25 cellular contexts compared by ENCODE assay signal in genomic region chr1:10986525-10986890, GRCh38. TPM values are rescaled to one million over a fixed set of nuclear protein-coding genes. Genes with fewer than 3 reads are reported as not detected.
DNase-seq lines count a peak whose midpoint lies in the region; ATAC-seq, FAIRE-seq and TF ChIP-seq lines count a peak whose summit lies in the region.
"Had no signal": no experiment of that assay in that cellular context is flagged by ENCODE, and none has a peak within 500 bp of the region (broad histone marks: within the 10 kb centered on the region; RNA-seq: fewer than 3 reads in every experiment).

No MANE protein-coding gene starts in this region.

- H3K79me2 ChIP-seq in OCI-LY3 (ENCODE audit: low read length) (no peaks in the 10 kb centered on the region), mesendoderm (ENCODE audit: control insufficient read depth, insufficient read depth, low read length) (no peaks in the 10 kb centered on the region)

- H3K4me3 ChIP-seq in GM12865 (ENCODE audit: low read depth, low read length) (no peak overlapping the region), OCI-LY3 (ENCODE audit: low read length) (no peak overlapping the region), mesendoderm (ENCODE audit: low read length) (no peak overlapping the region)
- H3K4me3 ChIP-seq: A549; BLaER1 treated with 17β-estradiol and CSF1 and Interleukin-3, amounts not matched to agents 10 nM and 100 nM; esophagus squamous epithelium; K562; lower lobe of right lung; psoas muscle had no signal

- no peaks in the 10 kb centered on the region for H3K9me3 ChIP-seq in OCI-LY3 (ENCODE audit: insufficient read depth, low read length)
- H3K9me3 ChIP-seq: A549, esophagus squamous epithelium, lower lobe of right lung, psoas muscle had no signal

- peak; percentile 64 for DNase-seq in GM12865 (ENCODE audit: low read depth)
- no peak for DNase-seq in frontal cortex (ENCODE audit: low spot score in 2 of 2)
- no peak for DNase-seq in activated gamma-delta T cell treated with Interleukin-2 at 50 U/mL for 16 hours
- no peak for DNase-seq in mesendoderm
- DNase-seq: activated CD8-positive, alpha-beta memory T cell treated with anti-CD3 and anti-CD28 coated beads, Interleukin-2, amount 50 U/mL, for 48 hours; activated effector memory CD4-positive, alpha-beta T cell treated with anti-CD3 and anti-CD28 coated beads, Interleukin-2, amount 50 U/mL, for 16 hours; brain microvascular endothelial cell; effector memory CD8-positive, alpha-beta T cell; EL; esophagus squamous epithelium; HFFc6; lower lobe of right lung; NCI-H187 treated with DMSO at 0.1 percent for 48 hours; psoas muscle; T-helper 9 cell had no signal

- H3K27me3 ChIP-seq in OCI-LY3 (ENCODE audit: low read depth, low read length) (peaks cover 9% of the 10 kb centered on the region), mesendoderm (ENCODE audit: insufficient read depth, low read length, poor library complexity) (no peaks in the 10 kb centered on the region)
- H3K27me3 ChIP-seq: BLaER1 treated with 17β-estradiol and CSF1 and Interleukin-3, amounts not matched to agents 10 nM and 100 nM had no signal

- H3K4me2 ChIP-seq in OCI-LY3 (ENCODE audit: low read length) (0 out of 2 replicates have a peak overlapping the region, but pooled peaks have one; percentile 39), mesendoderm (ENCODE audit: low read length) (no peak overlapping the region)
- H3K4me2 ChIP-seq: A549; BLaER1 treated with 17β-estradiol and CSF1 and Interleukin-3, amounts not matched to agents 10 nM and 100 nM had no signal

- no peak overlapping the region for H3K56ac ChIP-seq in mesendoderm (ENCODE audit: low read length)

- H3K4me1 ChIP-seq in OCI-LY3 (ENCODE audit: low read length) = peaks cover 18% of the 10 kb centered on the region
- H3K4me1 ChIP-seq in mesendoderm (ENCODE audit: control insufficient read depth, low read depth, low read length) = no peaks in the 10 kb centered on the region
- H3K4me1 ChIP-seq: A549, esophagus squamous epithelium, lower lobe of right lung, psoas muscle had no signal

- H4K20me1 ChIP-seq in OCI-LY3 (ENCODE audit: insufficient read depth, low read length) = no peaks in the 10 kb centered on the region
- H4K20me1 ChIP-seq: BLaER1 treated with 17β-estradiol and CSF1 and Interleukin-3, amounts not matched to agents 10 nM and 100 nM had no signal

- no peak overlapping the region for H4K8ac ChIP-seq in mesendoderm (ENCODE audit: low read depth, low read length)

- no peak overlapping the region for H4K5ac ChIP-seq in mesendoderm (ENCODE audit: low read length)

- H3K4ac ChIP-seq in mesendoderm (ENCODE audit: low read depth, low read length) = no peak overlapping the region

- no peak overlapping the region for H3K9ac ChIP-seq in OCI-LY3 (ENCODE audit: low read length)
- H3K9ac ChIP-seq in mesendoderm (ENCODE audit: low read length) = no peak overlapping the region
- H3K9ac ChIP-seq: BLaER1 treated with 17β-estradiol and CSF1 and Interleukin-3, amounts not matched to agents 10 nM and 100 nM had no signal

- H3K18ac ChIP-seq in mesendoderm (ENCODE audit: low read length) = no peak overlapping the region

- H3K23ac ChIP-seq in mesendoderm (ENCODE audit: low read length) = no peak overlapping the region

- no CpG with 5 or more reads among the region's 7 CpGs for WGBS in mesendoderm (ENCODE audit: extremely low coverage, insufficient coverage, low lambda C conversion rate)

- no peak overlapping the region for H2AK5ac ChIP-seq in mesendoderm (ENCODE audit: low read length)

- no peaks in the 10 kb centered on the region for H3K36me3 ChIP-seq in OCI-LY3 (replicated peaks; ENCODE audit: low read depth, low read length)
- H3K36me3 ChIP-seq in mesendoderm (ENCODE audit: control insufficient read depth, insufficient read depth, low read length) = no peaks in the 10 kb centered on the region
- H3K36me3 ChIP-seq: BLaER1 treated with 17β-estradiol and CSF1 and Interleukin-3, amounts not matched to agents 10 nM and 100 nM; brain microvascular endothelial cell; esophagus squamous epithelium; lower lobe of right lung had no signal

- no peak overlapping the region for H2BK15ac ChIP-seq in mesendoderm (replicated peaks; ENCODE audit: low read depth)

- no peak for FAIRE-seq in frontal cortex (lab: Jason Lieb, UNC)
- FAIRE-seq: A549, colon, K562, urothelium cell line had no signal

- no peak overlapping the region for H2BK120ac ChIP-seq in mesendoderm (ENCODE audit: low read depth, low read length)

- H3K79me1 ChIP-seq in mesendoderm (ENCODE audit: low read length) = no peaks in the 10 kb centered on the region

- H2AFZ ChIP-seq in OCI-LY3 (ENCODE audit: low read depth, low read length) = no peak overlapping the region

- no peak overlapping the region for H2BK5ac ChIP-seq in mesendoderm (ENCODE audit: low read length)

- peak; percentile 24 for ATAC-seq in GM19043 (IDR thresholded peaks at IDR 0.05; ENCODE audit: low read depth, unreplicated experiment)
- peak; percentile 34 for ATAC-seq in HG02763 (IDR thresholded peaks at IDR 0.05; ENCODE audit: unreplicated experiment)
- ATAC-seq in GM18502 (IDR thresholded peaks at IDR 0.05; ENCODE audit: poor library complexity, unreplicated experiment) = no peak
- ATAC-seq: A549; effector memory CD8-positive, alpha-beta T cell; K562; lower lobe of right lung; psoas muscle; WTC11 had no signal

- TF ChIP-seq CTCF in GM12865 (IDR thresholded peaks at IDR 0.05; ENCODE audit: insufficient read depth, low read depth, low read length, missing control alignments) (no peak), OCI-LY3 (IDR thresholded peaks at IDR 0.05; ENCODE audit: low read depth, low read length) (no peak)

- no peak overlapping the region for H3K27ac ChIP-seq in OCI-LY3 (ENCODE audit: low read length)
- no peak overlapping the region for H3K27ac ChIP-seq in mesendoderm (ENCODE audit: low read depth, low read length)
- H3K27ac ChIP-seq: A549; BLaER1 treated with 17β-estradiol and CSF1 and Interleukin-3, amounts not matched to agents 10 nM and 100 nM; brain microvascular endothelial cell; esophagus squamous epithelium; lower lobe of right lung; psoas muscle had no signal

RNA-seq across cellular contexts. Expression of gene TARDBP, which starts 25.9 kb away (rescaled TPM):
- 101 TPM for total RNA-seq in frontal cortex
- 297 TPM for polyA plus RNA-seq in mesendoderm (2013, experiment 1 of 2)
- 294 TPM for polyA plus RNA-seq in mesendoderm (2013, experiment 2 of 2)
